1 cellular context compared by ENCODE assay signal in the genomic region with DNA sequence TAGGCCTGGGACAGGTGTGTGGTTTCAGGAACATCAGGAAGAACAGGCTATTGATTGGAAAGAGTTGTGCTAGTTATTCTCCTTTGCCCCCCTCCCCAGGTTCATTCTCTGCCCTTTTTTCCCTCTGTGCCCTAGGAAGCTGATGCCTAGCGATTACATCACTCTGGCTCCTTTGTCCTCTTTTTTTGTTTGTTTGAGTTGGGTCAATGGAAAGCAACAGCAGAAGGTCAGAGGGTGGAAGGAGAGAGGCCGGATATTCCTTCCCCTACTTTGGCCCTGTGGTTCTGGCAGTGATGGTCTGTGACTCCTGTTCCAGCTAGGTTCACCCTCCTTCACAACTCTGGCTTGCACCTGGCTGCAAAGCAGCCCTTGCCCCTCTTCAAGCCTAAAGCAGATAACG.
TF ChIP-seq lines count a peak whose summit lies in the region.

No MANE protein-coding gene starts in this region.

TF ChIP-seq in liver, 16 proteins besides CTCF, POLR2A, EP300 and RAD21:
- TF ChIP-seq SP1 (IDR thresholded peaks at IDR 0.05) (peak; percentile 38), YY1 (IDR thresholded peaks at IDR 0.05) (no peak), HNF4G (IDR thresholded peaks at IDR 0.05) (no peak), FOXA2 (IDR thresholded peaks at IDR 0.05) (no peak), NR2F2 (IDR thresholded peaks at IDR 0.05) (peak; percentile 13), EGR1 (IDR thresholded peaks at IDR 0.05; ENCODE audit: low read depth in 2 of 2) (no peak), HNF4A (conservative IDR thresholded peaks at IDR 0.05) (peak; percentile 51 to 62), GABPA (IDR thresholded peaks at IDR 0.05 in 1 of 2, conservative IDR thresholded peaks at IDR 0.05 in 1 of 2) (no peak), RXRA (IDR thresholded peaks at IDR 0.05) (peak; percentile 50 to 68), TAF1 (conservative IDR thresholded peaks at IDR 0.05) (no peak)
- TF ChIP-seq, protein P1, sequence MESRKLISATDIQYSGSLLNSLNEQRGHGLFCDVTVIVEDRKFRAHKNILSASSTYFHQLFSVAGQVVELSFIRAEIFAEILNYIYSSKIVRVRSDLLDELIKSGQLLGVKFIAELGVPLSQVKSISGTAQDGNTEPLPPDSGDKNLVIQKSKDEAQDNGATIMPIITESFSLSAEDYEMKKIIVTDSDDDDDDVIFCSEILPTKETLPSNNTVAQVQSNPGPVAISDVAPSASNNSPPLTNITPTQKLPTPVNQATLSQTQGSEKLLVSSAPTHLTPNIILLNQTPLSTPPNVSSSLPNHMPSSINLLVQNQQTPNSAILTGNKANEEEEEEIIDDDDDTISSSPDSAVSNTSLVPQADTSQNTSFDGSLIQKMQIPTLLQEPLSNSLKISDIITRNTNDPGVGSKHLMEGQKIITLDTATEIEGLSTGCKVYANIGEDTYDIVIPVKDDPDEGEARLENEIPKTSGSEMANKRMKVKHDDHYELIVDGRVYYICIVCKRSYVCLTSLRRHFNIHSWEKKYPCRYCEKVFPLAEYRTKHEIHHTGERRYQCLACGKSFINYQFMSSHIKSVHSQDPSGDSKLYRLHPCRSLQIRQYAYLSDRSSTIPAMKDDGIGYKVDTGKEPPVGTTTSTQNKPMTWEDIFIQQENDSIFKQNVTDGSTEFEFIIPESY (IDR thresholded peaks at IDR 0.05), result no peak
- TF ChIP-seq, protein P2, sequence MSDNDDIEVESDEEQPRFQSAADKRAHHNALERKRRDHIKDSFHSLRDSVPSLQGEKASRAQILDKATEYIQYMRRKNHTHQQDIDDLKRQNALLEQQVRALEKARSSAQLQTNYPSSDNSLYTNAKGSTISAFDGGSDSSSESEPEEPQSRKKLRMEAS (IDR thresholded peaks at IDR 0.05), result no peak
- TF ChIP-seq, protein P3, sequence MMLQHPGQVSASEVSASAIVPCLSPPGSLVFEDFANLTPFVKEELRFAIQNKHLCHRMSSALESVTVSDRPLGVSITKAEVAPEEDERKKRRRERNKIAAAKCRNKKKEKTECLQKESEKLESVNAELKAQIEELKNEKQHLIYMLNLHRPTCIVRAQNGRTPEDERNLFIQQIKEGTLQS (IDR thresholded peaks at IDR 0.05), result peak; percentile 78
- TF ChIP-seq, protein P4, sequence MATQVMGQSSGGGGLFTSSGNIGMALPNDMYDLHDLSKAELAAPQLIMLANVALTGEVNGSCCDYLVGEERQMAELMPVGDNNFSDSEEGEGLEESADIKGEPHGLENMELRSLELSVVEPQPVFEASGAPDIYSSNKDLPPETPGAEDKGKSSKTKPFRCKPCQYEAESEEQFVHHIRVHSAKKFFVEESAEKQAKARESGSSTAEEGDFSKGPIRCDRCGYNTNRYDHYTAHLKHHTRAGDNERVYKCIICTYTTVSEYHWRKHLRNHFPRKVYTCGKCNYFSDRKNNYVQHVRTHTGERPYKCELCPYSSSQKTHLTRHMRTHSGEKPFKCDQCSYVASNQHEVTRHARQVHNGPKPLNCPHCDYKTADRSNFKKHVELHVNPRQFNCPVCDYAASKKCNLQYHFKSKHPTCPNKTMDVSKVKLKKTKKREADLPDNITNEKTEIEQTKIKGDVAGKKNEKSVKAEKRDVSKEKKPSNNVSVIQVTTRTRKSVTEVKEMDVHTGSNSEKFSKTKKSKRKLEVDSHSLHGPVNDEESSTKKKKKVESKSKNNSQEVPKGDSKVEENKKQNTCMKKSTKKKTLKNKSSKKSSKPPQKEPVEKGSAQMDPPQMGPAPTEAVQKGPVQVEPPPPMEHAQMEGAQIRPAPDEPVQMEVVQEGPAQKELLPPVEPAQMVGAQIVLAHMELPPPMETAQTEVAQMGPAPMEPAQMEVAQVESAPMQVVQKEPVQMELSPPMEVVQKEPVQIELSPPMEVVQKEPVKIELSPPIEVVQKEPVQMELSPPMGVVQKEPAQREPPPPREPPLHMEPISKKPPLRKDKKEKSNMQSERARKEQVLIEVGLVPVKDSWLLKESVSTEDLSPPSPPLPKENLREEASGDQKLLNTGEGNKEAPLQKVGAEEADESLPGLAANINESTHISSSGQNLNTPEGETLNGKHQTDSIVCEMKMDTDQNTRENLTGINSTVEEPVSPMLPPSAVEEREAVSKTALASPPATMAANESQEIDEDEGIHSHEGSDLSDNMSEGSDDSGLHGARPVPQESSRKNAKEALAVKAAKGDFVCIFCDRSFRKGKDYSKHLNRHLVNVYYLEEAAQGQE (IDR thresholded peaks at IDR 0.05), result no peak
TF ChIP-seq in liver: peak in this region for 5.
